In the genomic region with DNA sequence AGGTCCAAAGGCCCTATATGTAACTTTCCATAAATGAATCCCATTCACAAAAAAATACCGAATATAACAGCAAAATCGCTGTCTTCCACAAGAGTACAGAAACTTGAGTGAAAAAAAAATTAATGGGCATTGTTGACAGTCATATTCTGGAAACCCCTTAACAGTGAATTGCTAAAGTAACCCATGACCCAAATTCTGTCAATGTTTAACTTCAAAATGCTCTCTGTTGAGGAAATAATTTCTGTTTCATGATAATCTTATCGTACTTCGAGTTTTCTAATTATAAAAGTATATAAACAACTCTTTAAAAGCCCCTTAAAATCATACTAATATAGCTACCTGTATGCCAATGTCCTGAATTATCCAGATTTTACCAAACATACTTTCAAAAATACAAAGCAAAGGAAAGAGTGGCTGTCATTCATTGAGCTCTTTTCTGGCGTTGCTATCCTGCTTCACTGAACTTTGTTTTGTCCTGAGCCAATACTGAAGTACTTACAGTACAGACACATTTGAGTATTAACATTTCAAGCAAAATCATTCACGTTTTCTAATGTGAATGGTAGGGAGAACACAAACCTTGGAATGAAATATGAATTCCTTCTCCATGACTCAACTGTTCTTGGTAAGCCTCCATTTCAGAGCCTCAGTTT, we compare ENCODE assay signal across 26 cellular contexts. TPM values are rescaled to one million over a fixed set of nuclear protein-coding genes. Genes with fewer than 3 reads are reported as not detected.
A peak's percentile ranks its signal among the peaks of the same experiment; 100 is the strongest.
DNase-seq lines count a peak whose midpoint lies in the region; ATAC-seq, FAIRE-seq and TF ChIP-seq lines count a peak whose summit lies in the region.
"Had no signal": no experiment of that assay in that cellular context is flagged by ENCODE, and none has a peak within 500 bp of the region (broad histone marks: within the 10 kb centered on the region; RNA-seq: fewer than 3 reads in every experiment).

No MANE protein-coding gene starts in this region.

- H3K4me3 ChIP-seq in A549 (no peak overlapping the region), kidney (ENCODE audit: low read length in 2 of 2) (no peak overlapping the region), liver (ENCODE audit: low read depth in 1 of 3, low read length in 3 of 3) (no peak overlapping the region), tibial artery (no peak overlapping the region)

- H3K27ac ChIP-seq in A549, result no peak overlapping the region
- peak overlapping the region; percentile 20 to 43 for H3K27ac ChIP-seq in kidney (ENCODE audit: low read depth in 2 of 2, low read length in 2 of 2)
- H3K27ac ChIP-seq in liver (ENCODE audit: low read depth in 1 of 2, low read length in 2 of 2), result peak overlapping the region; percentile 15 to 19
- no peak overlapping the region for H3K27ac ChIP-seq in tibial artery
- H3K27ac ChIP-seq: 22Rv1, RWPE1 had no signal

- no peak for TF ChIP-seq EP300 in A549 (IDR thresholded peaks at IDR 0.05)

- no peak for ATAC-seq in A549
- ATAC-seq: PC-3, SK-N-SH treated with all-trans-retinoic acid at 6 μM for 48 hours had no signal

- H3K9me3 ChIP-seq in A549 (no peaks in the 10 kb centered on the region), kidney (ENCODE audit: control insufficient read depth in 1 of 2, low read length in 2 of 2) (no peaks in the 10 kb centered on the region), liver (ENCODE audit: control insufficient read depth in 4 of 4, low read length in 3 of 4) (no peaks in the 10 kb centered on the region), tibial artery (no peaks in the 10 kb centered on the region)
- H3K9me3 ChIP-seq: BE2C, Caco-2 had no signal

- TF ChIP-seq POLR2A in A549 (IDR thresholded peaks at IDR 0.05; ENCODE audit: low read length), result no peak

- TF ChIP-seq CTCF in A549 (IDR thresholded peaks at IDR 0.05), result no peak
- TF ChIP-seq CTCF in kidney (IDR thresholded peaks at IDR 0.05; ENCODE audit: borderline replicate concordance, extremely low read depth, insufficient read depth), result no peak
- no peak for TF ChIP-seq CTCF in liver (IDR thresholded peaks at IDR 0.05; ENCODE audit: low read depth, low read length, missing input control)
- TF ChIP-seq CTCF in tibial artery (IDR thresholded peaks at IDR 0.05), result no peak

- H3K4me2 ChIP-seq in A549, result peak overlapping the region; percentile 33; the same call in 1 of the 3 replicates

- POLR2A ChIA-PET in A549 (lab: Yijun Ruan, JAX), result no interaction called here

- H3K36me3 ChIP-seq in kidney (ENCODE audit: control insufficient read depth in 1 of 2, insufficient read depth in 2 of 2, low read length in 2 of 2) (no peaks in the 10 kb centered on the region), liver (ENCODE audit: control insufficient read depth in 4 of 4, insufficient read depth in 3 of 4, low read depth in 1 of 4, low read length in 3 of 4) (no peaks in the 10 kb centered on the region), tibial artery (no peaks in the 10 kb centered on the region)
- H3K36me3 ChIP-seq: BE2C had no signal

- FAIRE-seq in A549 (lab: Jason Lieb, UNC), result no peak
- peak; percentile 32 for FAIRE-seq in kidney (lab: Jason Lieb, UNC)
- FAIRE-seq: H1 had no signal

- 9% methylated on average over 6 of the region's 6 CpGs for whole genome bisulfite sequencing in A549 (ENCODE audit: missing lambda C conversion rate)
- 21% methylated on average over 6 of the region's 6 CpGs for WGBS in liver

- H3K27me3 ChIP-seq in liver (ENCODE audit: control insufficient read depth in 4 of 4, insufficient read depth in 4 of 4, low read length in 3 of 4) (peaks cover 0 to 5% (median 0%) of the 10 kb centered on the region in 4 donors), tibial artery (no peaks in the 10 kb centered on the region)
- H3K27me3 ChIP-seq: BE2C had no signal

- in situ Hi-C loops in KBM-7 (cut with MboI; ENCODE audit: low pct_unique_long_range_greater_than_20kb, low sequenced_read_pairs), result no loop called here

- no peak for TF ChIP-seq RAD21 in A549 (conservative IDR thresholded peaks at IDR 0.05 in 1 of 2, IDR thresholded peaks at IDR 0.05 in 1 of 2)
- no peak for TF ChIP-seq RAD21 in liver (IDR thresholded peaks at IDR 0.05)

- intact Hi-C loops in kidney (cut with DNase I) (no loop called here), tibial artery (cut with DNase I; ENCODE audit: low total_unique reads) (no loop called here)

- DNase-seq in A549 (ENCODE audit: low read depth in 1 of 2, low spot score in 1 of 2) (no peak), LoVo (ENCODE audit: low spot score) (peak; percentile 8), kidney (no peak), KBM-7 (no peak), iPS-NIHi7 (ENCODE audit: extremely low spot score) (no peak), NCI-H1436 treated with DMSO at 0.1 percent for 48 hours (lab: John Stamatoyannopoulos, UW) (no peak), tibial artery (no peak)
- DNase-seq: BE2C; Caco-2; CD4-positive, CD25-positive, alpha-beta regulatory T cell; DMS153; GF-D8; Kasumi-1; MM.1S; NCI-H1092; NCI-H1694; NCI-H2227 treated with DMSO at 0.1 percent for 48 hours; NCI-H526; PC-3; SIG-M5 had no signal

- no peaks in the 10 kb centered on the region for H3K4me1 ChIP-seq in A549
- no peaks in the 10 kb centered on the region for H3K4me1 ChIP-seq in kidney (ENCODE audit: control insufficient read depth in 1 of 2, insufficient read depth in 1 of 2, low read depth in 1 of 2, low read length in 2 of 2)
- peaks cover 0 to 3% (median under 1%) of the 10 kb centered on the region in 4 donors for H3K4me1 ChIP-seq in liver (ENCODE audit: control insufficient read depth in 4 of 4, insufficient read depth in 4 of 4, low read length in 3 of 4)
- no peaks in the 10 kb centered on the region for H3K4me1 ChIP-seq in tibial artery
- H3K4me1 ChIP-seq: BE2C, Caco-2 had no signal

- H3K9ac ChIP-seq in kidney (ENCODE audit: low read length in 2 of 2), result no peak overlapping the region
- no peak overlapping the region for H3K9ac ChIP-seq in liver (ENCODE audit: low read depth in 1 of 2, low read length in 2 of 2)

- CTCF ChIA-PET in A549 (lab: Yijun Ruan, JAX), result interaction anchor here (0.7 kb wide), 1 partner anchor 356 kb away, joined by 3 read pairs; no protein-coding TSS in a partner anchor

TF ChIP-seq in A549, 52 proteins besides CTCF, POLR2A, EP300 and RAD21:
- no peak for TF ChIP-seq ZNF302 (CRISPR knock-in tag; IDR thresholded peaks at IDR 0.05)

TF ChIP-seq in liver, 16 proteins besides CTCF, POLR2A, EP300 and RAD21 (continues in another document):
- TF ChIP-seq HNF4G (IDR thresholded peaks at IDR 0.05), result no peak
- no peak for TF ChIP-seq GABPA (IDR thresholded peaks at IDR 0.05 in 1 of 2, conservative IDR thresholded peaks at IDR 0.05 in 1 of 2)
- TF ChIP-seq, protein P1, sequence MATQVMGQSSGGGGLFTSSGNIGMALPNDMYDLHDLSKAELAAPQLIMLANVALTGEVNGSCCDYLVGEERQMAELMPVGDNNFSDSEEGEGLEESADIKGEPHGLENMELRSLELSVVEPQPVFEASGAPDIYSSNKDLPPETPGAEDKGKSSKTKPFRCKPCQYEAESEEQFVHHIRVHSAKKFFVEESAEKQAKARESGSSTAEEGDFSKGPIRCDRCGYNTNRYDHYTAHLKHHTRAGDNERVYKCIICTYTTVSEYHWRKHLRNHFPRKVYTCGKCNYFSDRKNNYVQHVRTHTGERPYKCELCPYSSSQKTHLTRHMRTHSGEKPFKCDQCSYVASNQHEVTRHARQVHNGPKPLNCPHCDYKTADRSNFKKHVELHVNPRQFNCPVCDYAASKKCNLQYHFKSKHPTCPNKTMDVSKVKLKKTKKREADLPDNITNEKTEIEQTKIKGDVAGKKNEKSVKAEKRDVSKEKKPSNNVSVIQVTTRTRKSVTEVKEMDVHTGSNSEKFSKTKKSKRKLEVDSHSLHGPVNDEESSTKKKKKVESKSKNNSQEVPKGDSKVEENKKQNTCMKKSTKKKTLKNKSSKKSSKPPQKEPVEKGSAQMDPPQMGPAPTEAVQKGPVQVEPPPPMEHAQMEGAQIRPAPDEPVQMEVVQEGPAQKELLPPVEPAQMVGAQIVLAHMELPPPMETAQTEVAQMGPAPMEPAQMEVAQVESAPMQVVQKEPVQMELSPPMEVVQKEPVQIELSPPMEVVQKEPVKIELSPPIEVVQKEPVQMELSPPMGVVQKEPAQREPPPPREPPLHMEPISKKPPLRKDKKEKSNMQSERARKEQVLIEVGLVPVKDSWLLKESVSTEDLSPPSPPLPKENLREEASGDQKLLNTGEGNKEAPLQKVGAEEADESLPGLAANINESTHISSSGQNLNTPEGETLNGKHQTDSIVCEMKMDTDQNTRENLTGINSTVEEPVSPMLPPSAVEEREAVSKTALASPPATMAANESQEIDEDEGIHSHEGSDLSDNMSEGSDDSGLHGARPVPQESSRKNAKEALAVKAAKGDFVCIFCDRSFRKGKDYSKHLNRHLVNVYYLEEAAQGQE (IDR thresholded peaks at IDR 0.05), result no peak
- peak; percentile 15 to 17 for TF ChIP-seq RXRA (IDR thresholded peaks at IDR 0.05)
- no peak for TF ChIP-seq TAF1 (conservative IDR thresholded peaks at IDR 0.05)
- no peak for TF ChIP-seq EGR1 (IDR thresholded peaks at IDR 0.05; ENCODE audit: low read depth in 2 of 2)
- TF ChIP-seq FOXA2 (IDR thresholded peaks at IDR 0.05), result no peak
- TF ChIP-seq NR2F2 (IDR thresholded peaks at IDR 0.05), result no peak

RNA-seq across cellular contexts. Expression of gene XAGE3, which starts 2.4 kb away (rescaled TPM):
- not detected in 2 replicates for polyA plus RNA-seq in A549 (2011; rRNA removed)
- not detected in 2 replicates for polyA plus RNA-seq in A549 (2012; cell fraction: cytosol; rRNA removed)
- polyA plus RNA-seq in A549 (2012; cell fraction: nucleus; rRNA removed), result not detected in 2 replicates
- not detected in 3 replicates for polyA plus RNA-seq in A549 (2017; fragmentation: RNase III; extraction: RNeasy Plus Mini Kit Qiagen cat#74134 plus additional on column Dnase treatment)
- not detected in 2 replicates for polyA minus RNA-seq in A549 (2011; rRNA and poly(A)+ RNA removed)
- not detected for total RNA-seq in kidney
- not detected for polyA plus RNA-seq in kidney (ENCODE audit: insufficient read depth, low read depth, low replicate concordance)
- total RNA-seq in liver, result not detected
- polyA plus RNA-seq in liver, result under 1 TPM in 1 of 2 donors, not detected in 1; 0.61 TPM
- total RNA-seq: CD4-positive, CD25-positive, alpha-beta regulatory T cell; Daoy; H1; PC-3 had no signal
- polyA plus RNA-seq: CD4-positive, CD25-positive, alpha-beta regulatory T cell; H1 had no signal

RNA-seq across cellular contexts. Expression of gene FAM156B, which starts 31.7 kb away (rescaled TPM):
- polyA plus RNA-seq in A549 (2011; rRNA removed), result 18.1 and 29.6 TPM in 2 replicates
- 46.7 and 51.9 TPM in 2 replicates for polyA plus RNA-seq in A549 (2012; cell fraction: cytosol; rRNA removed)
- polyA plus RNA-seq in A549 (2012; cell fraction: nucleus; rRNA removed), result 175 and 176 TPM in 2 replicates
- polyA plus RNA-seq in A549 (2017; fragmentation: RNase III; extraction: RNeasy Plus Mini Kit Qiagen cat#74134 plus additional on column Dnase treatment), result 10.4 to 12.2 TPM (median 11.5 TPM) in 3 replicates
- polyA minus RNA-seq in A549 (2011; rRNA and poly(A)+ RNA removed), result 8.9 and 13.8 TPM in 2 replicates
- 15.2 TPM for total RNA-seq in kidney
- polyA plus RNA-seq in kidney (ENCODE audit: insufficient read depth, low read depth, low replicate concordance), result 13.1 TPM
- total RNA-seq in liver, result 1 to 10 TPM; 3.5 to 8.8 TPM
- 1 to 10 TPM; 4.2 to 5.2 TPM for polyA plus RNA-seq in liver

RNA-seq across cellular contexts. Expression of gene XAGE5, which starts 54.4 kb away (rescaled TPM):
- not detected in 2 replicates for polyA plus RNA-seq in A549 (2011; rRNA removed)
- polyA plus RNA-seq in A549 (2012; cell fraction: cytosol; rRNA removed), result not detected in 2 replicates
- not detected in 2 replicates for polyA plus RNA-seq in A549 (2012; cell fraction: nucleus; rRNA removed)
- not detected in 3 replicates for polyA plus RNA-seq in A549 (2017; fragmentation: RNase III; extraction: RNeasy Plus Mini Kit Qiagen cat#74134 plus additional on column Dnase treatment)
- not detected in 2 replicates for polyA minus RNA-seq in A549 (2011; rRNA and poly(A)+ RNA removed)
- not detected for total RNA-seq in kidney
- polyA plus RNA-seq in kidney (ENCODE audit: insufficient read depth, low read depth, low replicate concordance), result not detected
- not detected for total RNA-seq in liver
- polyA plus RNA-seq in liver, result not detected
- total RNA-seq: Caco-2; CD4-positive, CD25-positive, alpha-beta regulatory T cell; Daoy; H1; PC-3 had no signal
- polyA plus RNA-seq: CD4-positive, CD25-positive, alpha-beta regulatory T cell; H1 had no signal

Comparison
In these comparisons a context has a peak if more than half of its experiments do, and no peak if none do; other contexts are left out.
1. H3K27ac ChIP-seq: peak in kidney (2 of 2) and liver (2 of 2); none in A549 (0 of 2) and tibial artery (0 of 2).